8 cellular contexts compared by ENCODE assay signal in genomic region chr7:74365320-74366022, GRCh38.
A peak's percentile ranks its signal among the peaks of the same experiment; 100 is the strongest.
DNase-seq lines count a peak whose midpoint lies in the region; ATAC-seq and TF ChIP-seq lines count a peak whose summit lies in the region.

No MANE protein-coding gene starts in this region.

- H3K9me3 ChIP-seq in OCI-LY7 (ENCODE audit: low read length) (no peaks in the 10 kb centered on the region), osteoblast (ENCODE audit: low read depth, low read length) (no peaks in the 10 kb centered on the region)

- H3K4me1 ChIP-seq in OCI-LY7 (ENCODE audit: insufficient read depth, low read length, poor library complexity, severe bottlenecking) (peaks cover 11% of the 10 kb centered on the region), osteoblast (ENCODE audit: insufficient read depth, low read length) (no peaks in the 10 kb centered on the region)

- H3K4me3 ChIP-seq in OCI-LY7 (ENCODE audit: low read depth, low read length, poor library complexity, severe bottlenecking) (no peak overlapping the region), osteoblast (ENCODE audit: insufficient read depth, low read length) (no peak overlapping the region)

- TF ChIP-seq CTCF in OCI-LY7 (conservative IDR thresholded peaks at IDR 0.05; ENCODE audit: low read length) (no peak), osteoblast (IDR thresholded peaks at IDR 0.05; ENCODE audit: extremely low read depth, low read depth, low read length) (no peak)

- CTCF ChIA-PET in OCI-LY7 (lab: Charles Lee; ENCODE audit: unreplicated experiment), result no interaction called here

- intact Hi-C loops in OCI-LY7 (cut with micrococcal nuclease; ENCODE audit: unreplicated experiment), result no loop called here

- H3K79me2 ChIP-seq in OCI-LY7 (ENCODE audit: insufficient read depth, low read depth, low read length) (no peaks in the 10 kb centered on the region), osteoblast (ENCODE audit: insufficient read depth, low read length) (no peaks in the 10 kb centered on the region)

- no peaks in the 10 kb centered on the region for H3K36me3 ChIP-seq in OCI-LY7 (ENCODE audit: insufficient read depth, low read length)
- peaks cover 25% of the 10 kb centered on the region for H3K36me3 ChIP-seq in osteoblast (ENCODE audit: insufficient read depth, low read length)

- peak; percentile 75 for DNase-seq in HT-29 (ENCODE audit: low spot score)
- peak; percentile 75 for DNase-seq in OCI-LY7 (ENCODE audit: low spot score)
- DNase-seq in fibroblast of peridontal ligament (ENCODE audit: extremely low read depth), result peak; percentile 20
- DNase-seq in osteoblast (ENCODE audit: insufficient read length, low spot score, missing footprints), result peak; percentile 96
- no peak for DNase-seq in NK-92 treated with Interleukin-12 subunit alpha and Interleukin-12 subunit beta, amount 100 ng/mL, for 24 hours (lab: John Stamatoyannopoulos, UW)
- DNase-seq in activated naive CD4-positive, alpha-beta T cell treated with anti-CD3 and anti-CD28 coated beads, Interleukin-2, amount 50 U/mL, for 16 hours, result no peak
- DNase-seq in DMS79 (lab: John Stamatoyannopoulos, UW), result no peak

- H4K20me1 ChIP-seq in OCI-LY7 (ENCODE audit: insufficient read depth, low read length) (no peaks in the 10 kb centered on the region), osteoblast (ENCODE audit: insufficient read depth, low read length) (no peaks in the 10 kb centered on the region)

- H3K27ac ChIP-seq in OCI-LY7 (ENCODE audit: low read depth, low read length, poor library complexity, severe bottlenecking) (no peak overlapping the region), osteoblast (ENCODE audit: low read depth, low read length) (no peak overlapping the region)

- H2AFZ ChIP-seq in OCI-LY7 (ENCODE audit: low read length) (no peak overlapping the region), osteoblast (ENCODE audit: low read length) (no peak overlapping the region)

- no peak overlapping the region for H3K4me2 ChIP-seq in OCI-LY7 (ENCODE audit: low read length)
- H3K4me2 ChIP-seq in osteoblast (ENCODE audit: insufficient read depth, low read length), result no peak overlapping the region

- H3K9me2 ChIP-seq in OCI-LY7 (ENCODE audit: insufficient read depth, low read length), result no peaks in the 10 kb centered on the region

- ATAC-seq in HG03280 (IDR thresholded peaks at IDR 0.05; ENCODE audit: unreplicated experiment), result no peak

- POLR2A ChIA-PET in OCI-LY7 (lab: Charles Lee), result interaction anchor here (1.1 kb wide), 1 partner anchor 9 kb away, joined by 4 read pairs; no protein-coding TSS in a partner anchor

- no TSS peak for BruUV-seq in OCI-LY7 (replicated peaks; lab: Mats Ljungman, UMichigan)

- H3K27me3 ChIP-seq in osteoblast (ENCODE audit: insufficient read depth, low read length), result no peaks in the 10 kb centered on the region

Comparison
In these comparisons a context has a peak if more than half of its experiments do, and no peak if none do; other contexts are left out.
1. DNase-seq: peak in HT-29 (single experiment), OCI-LY7 (single experiment), fibroblast of peridontal ligament (single experiment) and osteoblast (single experiment); none in NK-92 treated with Interleukin-12 subunit alpha and Interleukin-12 subunit beta, amount 100 ng/mL, for 24 hours (single experiment), activated naive CD4-positive, alpha-beta T cell treated with anti-CD3 and anti-CD28 coated beads, Interleukin-2, amount 50 U/mL, for 16 hours (single experiment) and DMS79 (single experiment).